In genomic region chr10:32346134-32346550, GRCh38 we compare ENCODE assay signal across 8 cellular contexts. TPM values are rescaled to one million over a fixed set of nuclear protein-coding genes. Genes with fewer than 3 reads are reported as not detected.
DNase-seq lines count a peak whose midpoint lies in the region; TF ChIP-seq lines count a peak whose summit lies in the region.

No MANE protein-coding gene starts in this region.

- DNase-seq in H4 (ENCODE audit: low spot score) (peak; percentile 85), RPMI7951 (ENCODE audit: low read depth) (peak; percentile 95), activated gamma-delta T cell treated with Interleukin-2 at 50 U/mL for 16 hours (peak; percentile 95), foreskin fibroblast (peak; percentile 95 to 98), neural crest cell (ENCODE audit: low read depth, low spot score) (peak; percentile 89), stomach (peak; percentile 96)

- H3K4me1 ChIP-seq in ES-I3 (ENCODE audit: insufficient read depth, low read length) (peaks cover 12% of the 10 kb centered on the region; the same call in 1 of the 2 replicates), stomach (peaks cover 36 to 83% (median 58%) of the 10 kb centered on the region in 4 donors)

- H3K9me3 ChIP-seq in ES-I3 (ENCODE audit: control insufficient read depth, insufficient read depth, low read length): no peaks in the 10 kb centered on the region
- H3K9me3 ChIP-seq in stomach: no peaks in the 10 kb centered on the region

- H3K27ac Mint-ChIP-seq in neural crest cell (ENCODE audit: unreplicated experiment): peak overlapping the region; percentile 100

- no peak for TF ChIP-seq EP300 in stomach (IDR thresholded peaks at IDR 0.05)

- H3K27ac ChIP-seq in stomach: peak overlapping the region; percentile 98 to 100 (median 100)

- H3K36me3 Mint-ChIP-seq in neural crest cell (ENCODE audit: low read depth): no peaks in the 10 kb centered on the region

- H3K9ac ChIP-seq in ES-I3 (ENCODE audit: low read depth, low read length): peak overlapping the region; percentile 100

- peak overlapping the region; percentile 97 for H3K4me3 Mint-ChIP-seq in neural crest cell

- H3K4me3 ChIP-seq in foreskin fibroblast (ENCODE audit: low read depth in 1 of 2, low read length in 2 of 2) (peak overlapping the region; percentile 96 to 97), stomach (peak overlapping the region; percentile 66 to 93 (median 84))

- peaks cover 50% of the 10 kb centered on the region for H3K4me1 Mint-ChIP-seq in neural crest cell

- intact Hi-C loops in stomach (cut with DNase I; ENCODE audit: low total_unique reads): loop anchor here (5.0 kb wide), 1 partner anchor 154 kb away; no protein-coding TSS in a partner anchor

- no peaks in the 10 kb centered on the region for H3K36me3 ChIP-seq in ES-I3 (ENCODE audit: insufficient read depth, low read length)
- H3K36me3 ChIP-seq in stomach: peaks cover 0 to 7% (median 0%) of the 10 kb centered on the region in 4 donors

- H3K27me3 Mint-ChIP-seq in neural crest cell (ENCODE audit: low read depth): no peaks in the 10 kb centered on the region

- TF ChIP-seq POLR2A in stomach (IDR thresholded peaks at IDR 0.05): no peak

- TF ChIP-seq CTCF in LNCAP (IDR thresholded peaks at IDR 0.05): peak; percentile 95
- peak; percentile 99 for TF ChIP-seq CTCF in foreskin fibroblast (IDR thresholded peaks at IDR 0.05; ENCODE audit: low read depth, low read length)
- TF ChIP-seq CTCF in neural crest cell (conservative IDR thresholded peaks at IDR 0.05): peak; percentile 97
- TF ChIP-seq CTCF in stomach (IDR thresholded peaks at IDR 0.05): peak in 6 of 7 experiments; percentile 30 to 97 (median 93)

- 0% methylated on average over 9 to 30 of the region's 30 CpGs for WGBS in stomach, 5 donors

- H3K27me3 ChIP-seq in stomach: no peaks in the 10 kb centered on the region

- no peaks in the 10 kb centered on the region for H3K9me3 Mint-ChIP-seq in neural crest cell

RNA-seq across cellular contexts. Expression of gene EPC1, which starts 0.8 kb away (rescaled TPM):
- total RNA-seq in H4 (2014; rRNA removed; shearing (Covaris generic)): 8.2 and 9.4 TPM in 2 replicates
- 14.1 and 18.1 TPM in 2 replicates for total RNA-seq in RPMI7951 (2014; rRNA removed; shearing (Covaris generic))
- total RNA-seq in neural crest cell (44.4 and 48.4 TPM in 2 replicates), stomach (100 to 1,000 TPM in 1 of 5 donors, 10 to 100 TPM in 4; 31.2 to 182 (median 48.1) TPM)
- polyA plus RNA-seq in stomach: 1 to 10 TPM; 9.2 to 9.9 (median 9.7) TPM

Comparison
In these comparisons a context has a peak if more than half of its experiments do, and no peak if none do; other contexts are left out.
1. Peak in every context shown above with its lines: DNase-seq, H3K4me3 ChIP-seq and H3K27ac ChIP-seq.